In genomic region chr22:37303821-37304274, GRCh38 we compare ENCODE assay signal across 8 cellular contexts. TPM values are rescaled to one million over a fixed set of nuclear protein-coding genes. Genes with fewer than 3 reads are reported as not detected.
DNase-seq lines count a peak whose midpoint lies in the region; ATAC-seq and TF ChIP-seq lines count a peak whose summit lies in the region.

No MANE protein-coding gene starts in this region.

- DNase-seq in COLO829 (ENCODE audit: low spot score) (peak; percentile 85), SK-MEL-5 (ENCODE audit: low read depth, low spot score) (peak; percentile 54), astrocyte of the spinal cord (ENCODE audit: low read depth, low spot score) (peak; percentile 88), omental fat pad (ENCODE audit: low spot score) (no peak), NCI-H1694 (lab: John Stamatoyannopoulos, UW) (no peak), GM19240 (ENCODE audit: insufficient read length, low spot score) (no peak), cerebellar nuclear complex (lab: John Stamatoyannopoulos, UW) (no peak)

- no peak overlapping the region for H3K4me3 ChIP-seq in astrocyte of the spinal cord (ENCODE audit: low read depth, low read length)

- TF ChIP-seq CTCF in astrocyte of the spinal cord (IDR thresholded peaks at IDR 0.05; ENCODE audit: low read depth, low read length) (no peak), omental fat pad (IDR thresholded peaks at IDR 0.05) (no peak)

- ATAC-seq in omental fat pad (ENCODE audit: low FRiP score) (peak; percentile 22), HG02970 (IDR thresholded peaks at IDR 0.05; ENCODE audit: low FRiP score, unreplicated experiment) (no peak)

- in situ Hi-C loops in SK-MEL-5 (cut with HindIII; ENCODE audit: low pct_unique_long_range_greater_than_20kb, low sequenced_read_pairs) (no loop called here), astrocyte of the spinal cord (cut with HindIII; ENCODE audit: low sequenced_read_pairs) (no loop called here)

RNA-seq across cellular contexts. Expression of gene CYTH4, which starts 21.5 kb away (rescaled TPM):
- 0.08 and 0.11 TPM in 2 replicates for total RNA-seq in SK-MEL-5 (2014; rRNA removed; shearing (Covaris generic))
- not detected in 2 replicates for polyA plus RNA-seq in SK-MEL-5 (2015; cell fraction: cytosol; rRNA removed)
- polyA plus RNA-seq in SK-MEL-5 (2015; cell fraction: nucleus; rRNA removed), result not detected in 2 replicates
- total RNA-seq in omental fat pad, result 10 to 100 TPM; 17.4 to 83.5 (median 34.4) TPM

RNA-seq across cellular contexts. Expression of gene RAC2, which starts 59.8 kb away (rescaled TPM):
- not detected in 2 replicates for total RNA-seq in SK-MEL-5 (2014; rRNA removed; shearing (Covaris generic))
- 0.14 TPM in 1 of 2 replicates, not detected in the other for polyA plus RNA-seq in SK-MEL-5 (2015; cell fraction: cytosol; rRNA removed)
- polyA plus RNA-seq in SK-MEL-5 (2015; cell fraction: nucleus; rRNA removed), result not detected in 2 replicates
- 10 to 100 TPM; 11.0 to 51.6 (median 20.0) TPM for total RNA-seq in omental fat pad

Comparison
In these comparisons a context has a peak if more than half of its experiments do, and no peak if none do; other contexts are left out.
1. DNase-seq: peak in COLO829 (single experiment), SK-MEL-5 (single experiment) and astrocyte of the spinal cord (single experiment); none in omental fat pad (single experiment), NCI-H1694 (single experiment), GM19240 (single experiment) and cerebellar nuclear complex (0 of 2).
2. RNA of gene CYTH4, which starts 21.5 kb away (total RNA-seq): 17.4 to 83.5 TPM in omental fat pad; 0.08 to 0.11 TPM in SK-MEL-5; every median in the first group is over 10 times any median in the second.
3. RNA of gene RAC2, which starts 59.8 kb away (total RNA-seq): 11.0 to 51.6 TPM in omental fat pad; not detected in SK-MEL-5; every median in the first group is over 10 times any median in the second.